Comparison of ENCODE assay signal across 1 cellular context in genomic region chr11:8069771-8070170, GRCh38.
TF ChIP-seq lines count a peak whose summit lies in the region.

No MANE protein-coding gene starts in this region.

TF ChIP-seq in H1, 55 proteins besides CTCF, POLR2A, EP300 and RAD21:
- TF ChIP-seq RBBP5 (IDR thresholded peaks at IDR 0.05; ENCODE audit: borderline replicate concordance, low read depth, low read length) = no peak
- no peak for TF ChIP-seq TEAD4 (IDR thresholded peaks at IDR 0.05; ENCODE audit: low read depth, low read length)
- no peak for TF ChIP-seq BACH1 (IDR thresholded peaks at IDR 0.05; ENCODE audit: low read length)
- no peak for TF ChIP-seq SP4 (IDR thresholded peaks at IDR 0.05; ENCODE audit: low read length)
- TF ChIP-seq ZNF274 (IDR thresholded peaks at IDR 0.05; ENCODE audit: borderline replicate concordance, extremely low read depth, low read length) = no peak
- TF ChIP-seq, protein P1, sequence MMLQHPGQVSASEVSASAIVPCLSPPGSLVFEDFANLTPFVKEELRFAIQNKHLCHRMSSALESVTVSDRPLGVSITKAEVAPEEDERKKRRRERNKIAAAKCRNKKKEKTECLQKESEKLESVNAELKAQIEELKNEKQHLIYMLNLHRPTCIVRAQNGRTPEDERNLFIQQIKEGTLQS (IDR thresholded peaks at IDR 0.05; ENCODE audit: insufficient read depth, low read depth, low read length) = no peak
- no peak for TF ChIP-seq TAF1 (IDR thresholded peaks at IDR 0.05; ENCODE audit: low read depth, low read length)
- no peak for TF ChIP-seq TBP (IDR thresholded peaks at IDR 0.05; ENCODE audit: low read depth, low read length)
- no peak for TF ChIP-seq SP1 (IDR thresholded peaks at IDR 0.05; ENCODE audit: low read depth, low read length)
- no peak for TF ChIP-seq BCL11A (IDR thresholded peaks at IDR 0.05; ENCODE audit: low read depth in 2 of 2, low read length in 2 of 2)
- TF ChIP-seq SIN3A (conservative IDR thresholded peaks at IDR 0.05 in 1 of 2, IDR thresholded peaks at IDR 0.05 in 1 of 2; ENCODE audit: low read depth in 1 of 2, low read length in 2 of 2) = no peak
- no peak for TF ChIP-seq NANOG (IDR thresholded peaks at IDR 0.05; ENCODE audit: insufficient read depth, low read depth, low read length, poor library complexity, severe bottlenecking)
- TF ChIP-seq SUZ12 (IDR thresholded peaks at IDR 0.05; ENCODE audit: low read length) = no peak
- no peak for TF ChIP-seq TAF7 (optimal IDR thresholded peaks at IDR 0.05; ENCODE audit: borderline replicate concordance, low read depth, low read length)
- no peak for TF ChIP-seq ASH2L (IDR thresholded peaks at IDR 0.05; ENCODE audit: low read length)
- TF ChIP-seq, protein P2, sequence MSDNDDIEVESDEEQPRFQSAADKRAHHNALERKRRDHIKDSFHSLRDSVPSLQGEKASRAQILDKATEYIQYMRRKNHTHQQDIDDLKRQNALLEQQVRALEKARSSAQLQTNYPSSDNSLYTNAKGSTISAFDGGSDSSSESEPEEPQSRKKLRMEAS (IDR thresholded peaks at IDR 0.05) = no peak
- no peak for TF ChIP-seq CEBPB (IDR thresholded peaks at IDR 0.05; ENCODE audit: low read depth, low read length)
- TF ChIP-seq, protein P3, sequence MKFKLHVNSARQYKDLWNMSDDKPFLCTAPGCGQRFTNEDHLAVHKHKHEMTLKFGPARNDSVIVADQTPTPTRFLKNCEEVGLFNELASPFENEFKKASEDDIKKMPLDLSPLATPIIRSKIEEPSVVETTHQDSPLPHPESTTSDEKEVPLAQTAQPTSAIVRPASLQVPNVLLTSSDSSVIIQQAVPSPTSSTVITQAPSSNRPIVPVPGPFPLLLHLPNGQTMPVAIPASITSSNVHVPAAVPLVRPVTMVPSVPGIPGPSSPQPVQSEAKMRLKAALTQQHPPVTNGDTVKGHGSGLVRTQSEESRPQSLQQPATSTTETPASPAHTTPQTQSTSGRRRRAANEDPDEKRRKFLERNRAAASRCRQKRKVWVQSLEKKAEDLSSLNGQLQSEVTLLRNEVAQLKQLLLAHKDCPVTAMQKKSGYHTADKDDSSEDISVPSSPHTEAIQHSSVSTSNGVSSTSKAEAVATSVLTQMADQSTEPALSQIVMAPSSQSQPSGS (IDR thresholded peaks at IDR 0.05; ENCODE audit: low read length) = no peak
- TF ChIP-seq, protein P4, sequence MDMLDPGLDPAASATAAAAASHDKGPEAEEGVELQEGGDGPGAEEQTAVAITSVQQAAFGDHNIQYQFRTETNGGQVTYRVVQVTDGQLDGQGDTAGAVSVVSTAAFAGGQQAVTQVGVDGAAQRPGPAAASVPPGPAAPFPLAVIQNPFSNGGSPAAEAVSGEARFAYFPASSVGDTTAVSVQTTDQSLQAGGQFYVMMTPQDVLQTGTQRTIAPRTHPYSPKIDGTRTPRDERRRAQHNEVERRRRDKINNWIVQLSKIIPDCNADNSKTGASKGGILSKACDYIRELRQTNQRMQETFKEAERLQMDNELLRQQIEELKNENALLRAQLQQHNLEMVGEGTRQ (IDR thresholded peaks at IDR 0.05; ENCODE audit: low read length) = no peak
